Comparison of ENCODE assay signal across 18 cellular contexts in genomic region chr15:29800441-29801366, GRCh38. TPM values are rescaled to one million over a fixed set of nuclear protein-coding genes. Genes with fewer than 3 reads are reported as not detected.
A peak's percentile ranks its signal among the peaks of the same experiment; 100 is the strongest.
DNase-seq lines count a peak whose midpoint lies in the region; ATAC-seq and TF ChIP-seq lines count a peak whose summit lies in the region.
"Had no signal": no experiment of that assay in that cellular context is flagged by ENCODE, and none has a peak within 500 bp of the region (broad histone marks: within the 10 kb centered on the region; RNA-seq: fewer than 3 reads in every experiment).

No MANE protein-coding gene starts in this region.

- H3K36me3 Mint-ChIP-seq in glutamatergic neuron (ENCODE audit: unreplicated experiment): peaks cover 2% of the 10 kb centered on the region

- no peak overlapping the region for H3K27ac Mint-ChIP-seq in glutamatergic neuron (ENCODE audit: unreplicated experiment)
- H3K27ac Mint-ChIP-seq: T-helper 1 cell treated with Interleukin-12 subunit alpha and Interleukin-12 subunit beta and Interleukin-4 antibody, amounts not matched to agents 30 μg/mL and 1 μg/mL, for 36 hours had no signal

- H3K4me1 ChIP-seq in DOHH2 (ENCODE audit: control insufficient read depth, low read length) (peaks cover 20% of the 10 kb centered on the region), ovary (ENCODE audit: insufficient read depth) (peaks cover 2% of the 10 kb centered on the region)

- no peaks in the 10 kb centered on the region for H3K9me2 ChIP-seq in DOHH2 (replicated peaks; ENCODE audit: control insufficient read depth, low read length)

- H3K79me2 ChIP-seq in DOHH2 (ENCODE audit: control insufficient read depth, low read length): no peaks in the 10 kb centered on the region

- no peaks in the 10 kb centered on the region for H3K36me3 ChIP-seq in DOHH2 (ENCODE audit: control insufficient read depth, low read length)
- no peaks in the 10 kb centered on the region for H3K36me3 ChIP-seq in ovary
- H3K36me3 ChIP-seq: prostate gland had no signal

- H3K9me3 Mint-ChIP-seq in glutamatergic neuron (ENCODE audit: unreplicated experiment): peaks cover 2% of the 10 kb centered on the region
- H3K9me3 Mint-ChIP-seq: T-helper 1 cell treated with Interleukin-12 subunit alpha and Interleukin-12 subunit beta and Interleukin-4 antibody, amounts not matched to agents 30 μg/mL and 1 μg/mL, for 36 hours had no signal

- no peak for DNase-seq in glutamatergic neuron
- no peak for DNase-seq in ovary
- DNase-seq in foreskin melanocyte: no peak
- DNase-seq in anterior cingulate cortex (lab: John Stamatoyannopoulos, UW): no peak
- no peak for DNase-seq in activated T-cell treated with anti-CD3 and anti-CD28 coated beads for 4 hours
- DNase-seq: activated effector memory CD4-positive, alpha-beta T cell treated with anti-CD3 and anti-CD28 coated beads, Interleukin-2, amount 50 U/mL, for 16 hours; cerebellar nuclear complex; NCI-H1092; RPMI8226; stimulated activated naive CD8-positive, alpha-beta T cell treated with anti-CD3 and anti-CD28 coated beads, Interleukin-15, amount 100 ng/mL, for 72 hours had no signal

- no peak for TF ChIP-seq POLR2A in ovary (IDR thresholded peaks at IDR 0.05)

- H3K27me3 Mint-ChIP-seq in glutamatergic neuron (ENCODE audit: unreplicated experiment): peaks cover 1% of the 10 kb centered on the region

- H3K9me3 ChIP-seq in DOHH2 (ENCODE audit: control insufficient read depth, insufficient read depth, low read length) (no peaks in the 10 kb centered on the region), ovary (no peaks in the 10 kb centered on the region)
- H3K9me3 ChIP-seq: prostate gland had no signal

- peaks cover 7% of the 10 kb centered on the region; the same call in 1 of the 2 replicates for H3F3A ChIP-seq in DOHH2 (ENCODE audit: control insufficient read depth, insufficient read depth)

- intact Hi-C loops in ovary (cut with DNase I): no loop called here

- no peak for TF ChIP-seq CTCF in DOHH2 (IDR thresholded peaks at IDR 0.05; ENCODE audit: low read depth, low read length, poor library complexity, severe bottlenecking)
- no peak for TF ChIP-seq CTCF in VCaP (conservative IDR thresholded peaks at IDR 0.05)
- TF ChIP-seq CTCF in glutamatergic neuron (IDR thresholded peaks at IDR 0.05; ENCODE audit: partially characterized antibody, unreplicated experiment): no peak
- TF ChIP-seq CTCF in ovary (IDR thresholded peaks at IDR 0.05): no peak

- H3K4me3 Mint-ChIP-seq in glutamatergic neuron (ENCODE audit: unreplicated experiment): peak overlapping the region; percentile 16
- H3K4me3 Mint-ChIP-seq: stimulated activated naive CD8-positive, alpha-beta T cell treated with anti-CD3 and anti-CD28 coated beads, Interleukin-15, amount 100 ng/mL, for 72 hours; T-helper 1 cell treated with Interleukin-12 subunit alpha and Interleukin-12 subunit beta and Interleukin-4 antibody, amounts not matched to agents 30 μg/mL and 1 μg/mL, for 36 hours had no signal

- H3K27ac ChIP-seq in DOHH2 (ENCODE audit: low read depth, low read length) (peak overlapping the region; percentile 67), VCaP (peak overlapping the region; percentile 71), ovary (no peak overlapping the region)
- H3K27ac ChIP-seq: epithelial cell of prostate had no signal

- peak overlapping the region; percentile 63 for H3K4me3 ChIP-seq in DOHH2 (ENCODE audit: low read length)
- H3K4me3 ChIP-seq in ovary: peak overlapping the region; percentile 13
- H3K4me3 ChIP-seq: prostate gland had no signal

- no peak for ATAC-seq in HG02763 (IDR thresholded peaks at IDR 0.05; ENCODE audit: unreplicated experiment)
- ATAC-seq: activated CD4-positive, CD25-positive, alpha-beta regulatory T cell treated with anti-CD3 and anti-CD28 coated beads, Interleukin-2, amount 50 U/mL, for 24 hours; stimulated activated naive CD8-positive, alpha-beta T cell treated with anti-CD3 and anti-CD28 coated beads, Interleukin-15, amount 100 ng/mL, for 72 hours had no signal

- H4K20me1 ChIP-seq in DOHH2 (ENCODE audit: control insufficient read depth, insufficient read depth, low read depth, low read length): no peaks in the 10 kb centered on the region

- H3K4me1 Mint-ChIP-seq in glutamatergic neuron (ENCODE audit: low read depth, unreplicated experiment): peaks cover 29% of the 10 kb centered on the region
- H3K4me1 Mint-ChIP-seq: stimulated activated naive CD8-positive, alpha-beta T cell treated with anti-CD3 and anti-CD28 coated beads, Interleukin-15, amount 100 ng/mL, for 72 hours had no signal

- peak overlapping the region; percentile 72 for H3K4me2 ChIP-seq in DOHH2 (ENCODE audit: low read length)

- H3K27me3 ChIP-seq in DOHH2 (ENCODE audit: control insufficient read depth, low read length) (peaks cover 8% of the 10 kb centered on the region), ovary (no peaks in the 10 kb centered on the region)

- WGBS in ovary, 3 donors: 13 to 27% (median 16%) methylated on average over 7 of the region's 7 CpGs

- no peak for TF ChIP-seq EP300 in ovary (IDR thresholded peaks at IDR 0.05)

RNA-seq across cellular contexts. Expression of gene TJP1, which starts 21.6 kb away (rescaled TPM):
- total RNA-seq in glutamatergic neuron (ENCODE audit: unreplicated experiment) (129 TPM), ovary (100 to 1,000 TPM in 2 of 7 donors, 10 to 100 TPM in 5; 60.7 to 150 (median 81.0) TPM)
- 10 to 100 TPM; 25.3 to 67.9 TPM for polyA plus RNA-seq in ovary
- total RNA-seq: activated CD8-positive, alpha-beta memory T cell treated with anti-CD3 and anti-CD28 coated beads for 36 hours had no signal

Comparison
In these comparisons a context has a peak if more than half of its experiments do, and no peak if none do; other contexts are left out.
1. H3K27ac ChIP-seq: peak in DOHH2 (single experiment) and VCaP (single experiment); none in ovary (0 of 2).